ENCODE assay signal across 9 cellular contexts in genomic region chr9:36818965-36819870, GRCh38.
DNase-seq lines count a peak whose midpoint lies in the region; ATAC-seq, FAIRE-seq and TF ChIP-seq lines count a peak whose summit lies in the region.
"Had no signal": no experiment of that assay in that cellular context is flagged by ENCODE, and none has a peak within 500 bp of the region (broad histone marks: within the 10 kb centered on the region; RNA-seq: fewer than 3 reads in every experiment).

No MANE protein-coding gene starts in this region.

- H3K27me3 ChIP-seq in astrocyte (ENCODE audit: insufficient read depth, low read length): peaks cover 41% of the 10 kb centered on the region
- peaks cover 18 to 35% (median 22%) of the 10 kb centered on the region in 3 donors for H3K27me3 ChIP-seq in gastrocnemius medialis
- H3K27me3 ChIP-seq: ascending aorta had no signal

- H3K4me1 Mint-ChIP-seq in astrocyte (ENCODE audit: low read depth, unreplicated experiment) (no peaks in the 10 kb centered on the region), CD14-positive monocyte (peaks cover 7% of the 10 kb centered on the region)
- no peaks in the 10 kb centered on the region for H3K4me1 Mint-ChIP-seq in activated T-cell treated with anti-CD3 and anti-CD28 coated beads, Interleukin-2, amount 50 U/mL, for 4 hours (ENCODE audit: low read depth)

- H3K4me1 ChIP-seq in astrocyte (ENCODE audit: insufficient read depth, low read length) (no peaks in the 10 kb centered on the region), gastrocnemius medialis (no peaks in the 10 kb centered on the region)
- H3K4me1 ChIP-seq: ascending aorta had no signal

- no peaks in the 10 kb centered on the region for H3K9me3 Mint-ChIP-seq in astrocyte (ENCODE audit: unreplicated experiment)
- no peaks in the 10 kb centered on the region for H3K9me3 Mint-ChIP-seq in activated T-cell treated with anti-CD3 and anti-CD28 coated beads, Interleukin-2, amount 50 U/mL, for 4 hours
- H3K9me3 Mint-ChIP-seq in CD14-positive monocyte: peaks cover 0 to 5% (median 0%) of the 10 kb centered on the region in 7 donors
- H3K9me3 Mint-ChIP-seq: activated CD4-positive, alpha-beta memory T cell treated with anti-CD3 and anti-CD28 coated beads for 36 hours had no signal

- H3K27me3 Mint-ChIP-seq in astrocyte (ENCODE audit: low read depth, unreplicated experiment) (peaks cover 58% of the 10 kb centered on the region), CD14-positive monocyte (ENCODE audit: low read depth in 3 of 3) (peaks cover 26 to 45% (median 40%) of the 10 kb centered on the region in 3 donors)
- H3K27me3 Mint-ChIP-seq in activated T-cell treated with anti-CD3 and anti-CD28 coated beads, Interleukin-2, amount 50 U/mL, for 4 hours (ENCODE audit: low read depth): peaks cover 39% of the 10 kb centered on the region

- H4K20me1 ChIP-seq in astrocyte (ENCODE audit: insufficient read depth, low read length): no peaks in the 10 kb centered on the region

- H3K36me3 Mint-ChIP-seq in astrocyte (ENCODE audit: low read depth, unreplicated experiment) (no peaks in the 10 kb centered on the region), CD14-positive monocyte (peaks cover 0 to 2% of the 10 kb centered on the region in 2 donors)
- H3K36me3 Mint-ChIP-seq in activated T-cell treated with anti-CD3 and anti-CD28 coated beads, Interleukin-2, amount 50 U/mL, for 4 hours (ENCODE audit: insufficient read depth): no peaks in the 10 kb centered on the region
- H3K36me3 Mint-ChIP-seq: activated CD4-positive, alpha-beta memory T cell treated with anti-CD3 and anti-CD28 coated beads for 36 hours had no signal

- peak overlapping the region; percentile 37 for H2AFZ ChIP-seq in astrocyte (ENCODE audit: low read depth, low read length)

- no peak for FAIRE-seq in astrocyte (lab: Jason Lieb, UNC)

- ATAC-seq in gastrocnemius medialis: no peak
- ATAC-seq in activated T-cell treated with anti-CD3 and anti-CD28 coated beads, Interleukin-2, amount 50 U/mL, for 4 hours: no peak

- DNase-seq in NCI-H1436 treated with DMSO at 0.1 percent for 48 hours (lab: John Stamatoyannopoulos, UW) (peak; percentile 32), astrocyte (ENCODE audit: low read depth) (peak; percentile 12), islet precursor cell (peak; percentile 93), gastrocnemius medialis (no peak), HPDE6-E6E7 (ENCODE audit: extremely low spot score) (no peak), CD14-positive monocyte (ENCODE audit: low spot score) (no peak)
- DNase-seq in activated T-cell treated with anti-CD3 and anti-CD28 coated beads, Interleukin-2, amount 50 U/mL, for 4 hours: no peak
- DNase-seq: activated CD4-positive, alpha-beta memory T cell treated with anti-CD3 and anti-CD28 coated beads for 36 hours had no signal

- H3K27ac Mint-ChIP-seq in astrocyte (ENCODE audit: unreplicated experiment): no peak overlapping the region
- no peak overlapping the region for H3K27ac Mint-ChIP-seq in CD14-positive monocyte
- H3K27ac Mint-ChIP-seq: activated CD4-positive, alpha-beta memory T cell treated with anti-CD3 and anti-CD28 coated beads for 36 hours had no signal

- H3K79me2 ChIP-seq in astrocyte (ENCODE audit: insufficient read depth, low read length): no peaks in the 10 kb centered on the region

- H3K27ac ChIP-seq in astrocyte (ENCODE audit: low read depth, low read length) (no peak overlapping the region), gastrocnemius medialis (no peak overlapping the region)
- H3K27ac ChIP-seq: ascending aorta had no signal

- no peak overlapping the region for H3K4me3 ChIP-seq in astrocyte (ENCODE audit: insufficient read depth, low read depth, low read length)
- H3K4me3 ChIP-seq in gastrocnemius medialis: peak overlapping the region in 3 of 4 donors; percentile 9 to 34 (median 29)

- no peak for TF ChIP-seq POLR2A in gastrocnemius medialis (IDR thresholded peaks at IDR 0.05)

- intact Hi-C loops in gastrocnemius medialis (cut with DNase I; ENCODE audit: low total_unique reads) (no loop called here), CD14-positive monocyte (cut with micrococcal nuclease) (no loop called here)

- no peaks in the 10 kb centered on the region for H3K36me3 ChIP-seq in astrocyte (ENCODE audit: insufficient read depth, low read length)
- no peaks in the 10 kb centered on the region for H3K36me3 ChIP-seq in gastrocnemius medialis
- H3K36me3 ChIP-seq: ascending aorta had no signal

- H3K4me2 ChIP-seq in astrocyte (ENCODE audit: low read length): peak overlapping the region; percentile 50

- TF ChIP-seq CTCF in astrocyte (IDR thresholded peaks at IDR 0.05; ENCODE audit: insufficient read depth, low read depth, low read length) (no peak), gastrocnemius medialis (IDR thresholded peaks at IDR 0.05 in 4 of 5, conservative IDR thresholded peaks at IDR 0.05 in 1 of 5) (no peak), CD14-positive monocyte (IDR thresholded peaks at IDR 0.05) (no peak)

- H3K9ac ChIP-seq in astrocyte (ENCODE audit: low read length): no peak overlapping the region

- in situ Hi-C loops in gastrocnemius medialis (cut with MboI; ENCODE audit: low sequenced_read_pairs in 4 of 4): loop anchor here in 1 of 4 donors (25.0 kb wide), 1 partner anchor 107 kb away; no protein-coding TSS in a partner anchor

- H3K4me3 Mint-ChIP-seq in astrocyte (ENCODE audit: unreplicated experiment) (no peak overlapping the region), CD14-positive monocyte (peak overlapping the region in 1 of 2 donors; percentile 81)
- no peak overlapping the region for H3K4me3 Mint-ChIP-seq in activated T-cell treated with anti-CD3 and anti-CD28 coated beads, Interleukin-2, amount 50 U/mL, for 4 hours
- H3K4me3 Mint-ChIP-seq: activated CD4-positive, alpha-beta memory T cell treated with anti-CD3 and anti-CD28 coated beads for 36 hours had no signal

- H3K9me3 ChIP-seq in astrocyte (ENCODE audit: insufficient read depth, low read depth, low read length): no peaks in the 10 kb centered on the region
- H3K9me3 ChIP-seq in gastrocnemius medialis: no peaks in the 10 kb centered on the region
- H3K9me3 ChIP-seq: ascending aorta had no signal

Comparison
In these comparisons a context has a peak if more than half of its experiments do, and no peak if none do; other contexts are left out.
1. DNase-seq: peak in NCI-H1436 treated with DMSO at 0.1 percent for 48 hours (single experiment), astrocyte (single experiment) and islet precursor cell (single experiment); none in gastrocnemius medialis (0 of 2), activated T-cell treated with anti-CD3 and anti-CD28 coated beads, Interleukin-2, amount 50 U/mL, for 4 hours (single experiment), HPDE6-E6E7 (single experiment) and CD14-positive monocyte (single experiment).